ENCODE assay signal across 8 cellular contexts in the genomic region with DNA sequence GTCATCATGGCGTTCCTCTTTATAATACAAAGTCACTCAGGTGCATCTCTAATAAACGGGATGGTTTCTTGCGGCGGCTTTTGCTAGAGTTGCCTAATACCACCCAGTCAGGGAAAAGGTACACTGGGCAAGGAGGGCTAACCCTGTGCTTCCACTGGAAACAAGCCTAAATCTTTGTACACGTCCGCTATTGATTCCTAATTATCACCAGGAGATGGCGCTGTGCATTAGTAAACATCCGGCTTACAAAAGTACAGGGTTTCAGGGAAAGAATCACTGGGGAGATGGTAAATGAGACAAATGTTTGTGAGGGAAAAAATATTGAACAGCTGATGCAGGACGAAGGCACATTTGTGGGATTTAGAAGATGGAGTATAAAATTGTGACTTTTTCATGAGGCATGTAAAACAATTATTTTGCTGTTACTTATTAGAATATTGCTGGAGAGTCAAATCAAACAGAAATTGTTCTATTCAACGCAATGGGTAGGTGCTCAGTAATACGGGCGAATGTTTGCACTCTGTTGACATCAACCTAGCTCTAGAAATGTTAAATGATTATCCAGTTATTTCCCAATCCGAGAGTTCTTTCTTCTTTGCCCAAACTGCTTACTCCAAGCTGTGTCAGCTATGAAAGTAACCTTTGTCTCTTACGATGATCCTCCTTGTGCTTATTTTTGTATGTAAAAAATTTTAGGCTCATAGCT. TPM values are rescaled to one million over a fixed set of nuclear protein-coding genes. Genes with fewer than 3 reads are reported as not detected.
DNase-seq lines count a peak whose midpoint lies in the region; ATAC-seq and TF ChIP-seq lines count a peak whose summit lies in the region.

No MANE protein-coding gene starts in this region.

- no peak overlapping the region for H3K27ac ChIP-seq in iPS DF 6.9 (ENCODE audit: low read length)
- H3K27ac ChIP-seq in tibial nerve = no peak overlapping the region

- WGBS in iPS DF 6.9 (ENCODE audit: insufficient coverage, insufficient read length) = 100% methylated on average over 1 of the region's 14 CpGs
- WGBS in tibial nerve, 2 donors = 25 to 26% methylated on average over 14 of the region's 14 CpGs

- H3K9me3 ChIP-seq in adipocyte (ENCODE audit: control insufficient read depth, low read length) (peaks cover 4% of the 10 kb centered on the region), iPS DF 6.9 (ENCODE audit: control insufficient read depth, insufficient read depth, low read length) (no peaks in the 10 kb centered on the region), tibial nerve (no peaks in the 10 kb centered on the region)

- peak; percentile 82 for ATAC-seq in HG02763 (IDR thresholded peaks at IDR 0.05; ENCODE audit: unreplicated experiment)

- H3K4me1 ChIP-seq in adipocyte (ENCODE audit: control insufficient read depth, insufficient read depth, low read length) = peaks cover 4% of the 10 kb centered on the region
- no peaks in the 10 kb centered on the region for H3K4me1 ChIP-seq in iPS DF 6.9 (ENCODE audit: control insufficient read depth, insufficient read depth, low read length)
- no peaks in the 10 kb centered on the region for H3K4me1 ChIP-seq in tibial nerve

- H3K27me3 ChIP-seq in adipocyte (replicated peaks; ENCODE audit: control insufficient read depth, insufficient read depth, low read length) (no peaks in the 10 kb centered on the region), iPS DF 6.9 (ENCODE audit: control insufficient read depth, insufficient read depth, low read length) (no peaks in the 10 kb centered on the region), tibial nerve (no peaks in the 10 kb centered on the region)

- H3K36me3 ChIP-seq in adipocyte (ENCODE audit: control insufficient read depth, insufficient read depth, low read length, severe bottlenecking) = no peaks in the 10 kb centered on the region
- no peaks in the 10 kb centered on the region for H3K36me3 ChIP-seq in iPS DF 6.9 (ENCODE audit: control insufficient read depth, insufficient read depth, low read length)
- H3K36me3 ChIP-seq in tibial nerve = no peaks in the 10 kb centered on the region

- no peak for TF ChIP-seq EP300 in tibial nerve (IDR thresholded peaks at IDR 0.05)

- TF ChIP-seq POLR2A in tibial nerve (IDR thresholded peaks at IDR 0.05) = no peak

- DNase-seq in A172 (ENCODE audit: low spot score) (peak; percentile 72), NCI-H2107 treated with DMSO at 0.1 percent for 48 hours (lab: John Stamatoyannopoulos, UW; ENCODE audit: unreplicated experiment) (peak; percentile 47), adipocyte (ENCODE audit: low read depth) (peak; percentile 89), iPS DF 6.9 (ENCODE audit: low read depth, low spot score) (peak; percentile 52), tibial nerve (ENCODE audit: low spot score in 2 of 2) (peak in 1 of 2 donors; percentile 60)
- no peak for DNase-seq in effector CD8-positive, alpha-beta T cell (lab: John Stamatoyannopoulos, UW)

- peak overlapping the region; percentile 58 for H3K9ac ChIP-seq in adipocyte (ENCODE audit: low read length)

- H3K4me3 ChIP-seq in adipocyte (ENCODE audit: low read length) (peak overlapping the region; percentile 70), iPS DF 6.9 (ENCODE audit: low read length) (no peak overlapping the region), tibial nerve (peak overlapping the region in 2 of 4 donors; percentile 3 to 36)

- peak; percentile 67 for TF ChIP-seq CTCF in GM12872 (IDR thresholded peaks at IDR 0.05; ENCODE audit: insufficient read depth, low read depth, low read length)
- peak in 3 of 5 experiments; percentile 29 to 66 (median 42) for TF ChIP-seq CTCF in tibial nerve (IDR thresholded peaks at IDR 0.05)

RNA-seq across cellular contexts. Expression of gene GMNC, which starts 50.6 kb away (rescaled TPM):
- total RNA-seq in A172 (2014; rRNA removed; shearing (Covaris generic)) = 0.02 TPM in 1 of 2 replicates, not detected in the other
- not detected for total RNA-seq in tibial nerve
